In the genomic region with DNA sequence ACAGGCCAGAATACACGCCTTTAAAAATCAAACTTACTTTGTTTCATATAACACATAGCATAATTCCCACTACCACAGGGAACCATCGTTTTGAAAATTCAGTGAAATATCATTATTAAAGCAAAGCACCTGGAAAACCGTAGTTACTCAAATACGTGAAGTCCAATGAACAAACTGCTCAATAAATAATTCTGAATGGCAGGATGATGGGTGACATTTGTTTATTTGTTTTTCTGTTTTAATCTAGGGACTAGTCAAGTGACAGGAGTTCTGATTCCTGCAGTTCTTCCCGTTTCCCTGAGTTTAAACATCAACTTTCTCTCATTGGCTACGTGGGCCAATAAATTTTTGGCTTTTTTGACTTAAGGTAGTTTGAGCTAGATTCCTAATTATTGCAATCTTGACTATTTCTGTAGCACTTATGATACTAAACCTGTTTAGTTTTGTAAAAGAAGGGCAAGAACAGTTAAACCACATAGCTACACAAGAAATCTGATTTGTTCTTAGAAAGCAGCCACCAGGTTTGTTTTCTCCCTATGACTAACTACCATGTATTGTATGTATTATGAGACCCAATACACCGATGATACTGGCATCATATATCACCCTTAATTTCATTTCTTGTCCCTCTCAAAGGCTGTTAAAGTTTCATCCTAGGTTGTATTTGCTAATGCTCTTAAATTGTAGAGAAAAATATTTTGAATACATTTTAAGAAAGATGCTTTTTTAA, we compare ENCODE assay signal across 9 cellular contexts.
"Had no signal": no experiment of that assay in that cellular context is flagged by ENCODE, and none has a peak within 500 bp of the region (broad histone marks: within the 10 kb centered on the region; RNA-seq: fewer than 3 reads in every experiment).

No MANE protein-coding gene starts in this region.

- H3K4me3 Mint-ChIP-seq: endodermal cell had no signal

- H3K9me3 Mint-ChIP-seq: endodermal cell; naive thymus-derived CD4-positive, alpha-beta T cell had no signal

- H3K4me3 ChIP-seq: gastrocnemius medialis, heart right ventricle, sigmoid colon, SJSA1 had no signal

- H3K4me1 ChIP-seq: parathyroid adenoma had no signal

- H3K27ac Mint-ChIP-seq: endodermal cell had no signal

- DNase-seq: dorsolateral prefrontal cortex; endodermal cell; gastrocnemius medialis; heart right ventricle; naive thymus-derived CD4-positive, alpha-beta T cell; sigmoid colon; stimulated activated CD4-positive, alpha-beta T cell treated with anti-CD3 and anti-CD28 coated beads, Interleukin-1b, Interleukin-23, amount 100 ng/mL, for 48 hours had no signal

- H3K27ac ChIP-seq: gastrocnemius medialis, heart right ventricle, parathyroid adenoma, sigmoid colon, SJSA1 had no signal

- H3K36me3 ChIP-seq: gastrocnemius medialis, sigmoid colon had no signal

- ATAC-seq: gastrocnemius medialis; naive thymus-derived CD4-positive, alpha-beta T cell had no signal

- H3K9me3 ChIP-seq: gastrocnemius medialis, heart right ventricle, sigmoid colon, SJSA1 had no signal

- H3K27me3 ChIP-seq: dorsolateral prefrontal cortex, gastrocnemius medialis, heart right ventricle, sigmoid colon, SJSA1 had no signal

- H3K27me3 Mint-ChIP-seq: naive thymus-derived CD4-positive, alpha-beta T cell had no signal
